ENCODE assay signal across 33 cellular contexts in genomic region chr11:89161949-89162348, GRCh38. TPM values are rescaled to one million over a fixed set of nuclear protein-coding genes. Genes with fewer than 3 reads are reported as not detected.
"Had no signal": no experiment of that assay in that cellular context is flagged by ENCODE, and none has a peak within 500 bp of the region (broad histone marks: within the 10 kb centered on the region; RNA-seq: fewer than 3 reads in every experiment).

No MANE protein-coding gene starts in this region.

- DNase-seq: natural killer cell; occipital lobe; ovary; posterior cingulate gyrus; psoas muscle; right cardiac atrium; spleen; stimulated activated CD4-positive, alpha-beta T cell treated with anti-CD3 and anti-CD28 coated beads, Interleukin-12 subunit alpha, Interleukin-12 subunit beta, amount 100 ng/mL, for 4 hours; stimulated activated CD4-positive, alpha-beta T cell treated with anti-CD3 and anti-CD28 coated beads, Interleukin-1b, Interleukin-23, amount 100 ng/mL, for 48 hours; stimulated activated CD4-positive, alpha-beta T cell treated with anti-CD3 and anti-CD28 coated beads, Interleukin-4, amount 100 ng/mL, for 1 hour; stimulated activated CD4-positive, alpha-beta T cell treated with anti-CD3 and anti-CD28 coated beads, Interleukin-4, amount 100 ng/mL, for 4 hours; stimulated activated CD8-positive, alpha-beta memory T cell treated with anti-CD3 and anti-CD28 coated beads, Interleukin-4, amount 100 ng/mL, for 48 hours; stimulated activated naive CD4-positive, alpha-beta T cell; stimulated activated naive CD8-positive, alpha-beta T cell treated with anti-CD3 and anti-CD28 coated beads, Interleukin-15, amount 100 ng/mL, for 72 hours; stimulated activated naive CD8-positive, alpha-beta T cell treated with anti-CD3 and anti-CD28 coated beads, Interleukin-15, Interleukin-2, amounts not matched to agents 100 U/mL and 50 U/mL, for 24 hours; substantia nigra; testis; tibial artery; transverse colon; upper lobe of right lung; uterus had no signal

- H3K4me1 ChIP-seq: neural progenitor cell, parathyroid adenoma, psoas muscle, spleen, suprapubic skin, testis, tibial artery, transverse colon, upper lobe of right lung, uterus had no signal

- ATAC-seq: natural killer cell; psoas muscle; right cardiac atrium; sciatic nerve; stimulated activated memory B cell treated with anti-CD40 and anti-IgM and Interleukin-4, amounts not matched to agents 10 μg/mL and 1 μg/mL and 100 μg/mL, for 72 hours; stimulated activated naive CD8-positive, alpha-beta T cell treated with anti-CD3 and anti-CD28 coated beads, Interleukin-15, amount 100 ng/mL, for 72 hours; stimulated activated naive CD8-positive, alpha-beta T cell treated with anti-CD3 and anti-CD28 coated beads, Interleukin-15, Interleukin-2, amounts not matched to agents 100 U/mL and 50 U/mL, for 24 hours; upper lobe of right lung had no signal

- H3K4me2 ChIP-seq: neural progenitor cell, smooth muscle cell had no signal

- H3K4me3 ChIP-seq: neural progenitor cell, ovary, psoas muscle, skin epidermis, smooth muscle cell, spleen, suprapubic skin, testis, tibial artery, transverse colon, upper lobe of right lung, uterus had no signal

- H3K27ac ChIP-seq: neural progenitor cell, ovary, parathyroid adenoma, psoas muscle, skin epidermis, spleen, suprapubic skin, testis, tibial artery, transverse colon, upper lobe of right lung, uterus had no signal

- H3K9me3 ChIP-seq: ovary, psoas muscle, spleen, suprapubic skin, testis, tibial artery, transverse colon, upper lobe of right lung, uterus had no signal

RNA-seq across cellular contexts. Expression of gene TYR, which starts 15.7 kb away (rescaled TPM):
- total RNA-seq: natural killer cell, occipital lobe, osteoblast, ovary, progenitor cell of endocrine pancreas, psoas muscle, renal cortical epithelial cell, right cardiac atrium, sciatic nerve, smooth muscle cell, spleen, transverse colon, upper lobe of right lung, urinary bladder, uterus had no signal
- polyA plus RNA-seq: neural cell, ovary, psoas muscle, right cardiac atrium, smooth muscle cell, spleen, urinary bladder had no signal
